ENCODE assay signal across 10 cellular contexts in genomic region chr17:40094874-40095273, GRCh38. TPM values are rescaled to one million over a fixed set of nuclear protein-coding genes. Genes with fewer than 3 reads are reported as not detected.
A peak's percentile ranks its signal among the peaks of the same experiment; 100 is the strongest.
DNase-seq lines count a peak whose midpoint lies in the region; ATAC-seq and TF ChIP-seq lines count a peak whose summit lies in the region.
"Had no signal": no experiment of that assay in that cellular context is flagged by ENCODE, and none has a peak within 500 bp of the region (broad histone marks: within the 10 kb centered on the region; RNA-seq: fewer than 3 reads in every experiment).

No MANE protein-coding gene starts in this region.

- H3K4me3 ChIP-seq in coronary artery (peak overlapping the region; percentile 83), urinary bladder (ENCODE audit: low read depth, low read length) (no peak overlapping the region), left lung (no peak overlapping the region)

- WGBS in urinary bladder = 82% methylated on average over 14 of the region's 14 CpGs

- ATAC-seq in Right ventricle myocardium superior (ENCODE audit: poor library complexity) = no peak
- ATAC-seq in left cardiac atrium = no peak
- no peak for ATAC-seq in left lung

- TF ChIP-seq CTCF in coronary artery (IDR thresholded peaks at IDR 0.05) (no peak), neural crest cell (conservative IDR thresholded peaks at IDR 0.05) (no peak), left lung (IDR thresholded peaks at IDR 0.05) (no peak)

- no peaks in the 10 kb centered on the region for H3K9me3 ChIP-seq in left lung

- no peaks in the 10 kb centered on the region for H3K36me3 ChIP-seq in urinary bladder (ENCODE audit: insufficient read depth)
- peaks cover 0 to 43% of the 10 kb centered on the region in 2 donors for H3K36me3 ChIP-seq in left lung

- H3K4me1 ChIP-seq in urinary bladder (ENCODE audit: insufficient read depth) (no peaks in the 10 kb centered on the region), left lung (peaks cover 24 to 77% of the 10 kb centered on the region in 2 donors)

- peak overlapping the region; percentile 89 to 96 for H3K27ac ChIP-seq in coronary artery
- H3K27ac ChIP-seq in urinary bladder (ENCODE audit: low read depth) = peak overlapping the region; percentile 12
- peak overlapping the region in 1 of 2 donors; percentile 85 for H3K27ac ChIP-seq in left lung

- H3K27ac Mint-ChIP-seq in neural crest cell (ENCODE audit: unreplicated experiment) = no peak overlapping the region

- H3K27me3 Mint-ChIP-seq in neural crest cell (ENCODE audit: low read depth) = peaks cover 6% of the 10 kb centered on the region

- intact Hi-C loops in Right ventricle myocardium superior (cut with DNase I) = no loop called here
- intact Hi-C loops in left cardiac atrium (cut with DNase I) = no loop called here
- intact Hi-C loops in left lung (cut with DNase I) = no loop called here

- peaks cover 2% of the 10 kb centered on the region for H3K36me3 Mint-ChIP-seq in neural crest cell (ENCODE audit: low read depth)

- H3K27me3 ChIP-seq in left lung = no peaks in the 10 kb centered on the region

- H3K4me3 Mint-ChIP-seq in neural crest cell = peak overlapping the region; percentile 38

- H3K9me3 Mint-ChIP-seq in neural crest cell = no peaks in the 10 kb centered on the region

- DNase-seq in Right ventricle myocardium superior (peak; percentile 44), left cardiac atrium (no peak), coronary artery (ENCODE audit: low spot score) (peak; percentile 74), neural crest cell (ENCODE audit: low read depth, low spot score) (no peak), left lung (no peak), DMS53 (lab: John Stamatoyannopoulos, UW) (no peak), NCI-H526 (lab: John Stamatoyannopoulos, UW) (no peak)
- DNase-seq: activated CD8-positive, alpha-beta memory T cell treated with anti-CD3 and anti-CD28 coated beads, Interleukin-2, amount 50 U/mL, for 48 hours; stimulated activated CD4-positive, alpha-beta T cell treated with anti-CD3 and anti-CD28 coated beads, Interleukin-4, amount 100 ng/mL, for 24 hours had no signal

- H3K4me1 Mint-ChIP-seq in neural crest cell = peaks cover 14% of the 10 kb centered on the region

RNA-seq across cellular contexts. Expression of gene NR1D1, which starts 5.5 kb away (rescaled TPM):
- 21.1 TPM for total RNA-seq in Right ventricle myocardium superior
- total RNA-seq in left cardiac atrium = 10 to 100 TPM; 17.1 to 19.5 TPM
- total RNA-seq in neural crest cell = 2.5 and 2.8 TPM in 2 replicates
- total RNA-seq in urinary bladder = 2.0 TPM
- 18.1 TPM for polyA plus RNA-seq in urinary bladder
- 10 to 100 TPM in 1 of 2 donors, 1 to 10 TPM in 1; 6.5 to 11.4 TPM for total RNA-seq in left lung

RNA-seq across cellular contexts. Expression of gene MSL1, which starts 26.9 kb away (rescaled TPM):
- total RNA-seq in Right ventricle myocardium superior = 46.8 TPM
- total RNA-seq in left cardiac atrium = 10 to 100 TPM; 54.0 to 57.8 TPM
- total RNA-seq in neural crest cell = 147 and 153 TPM in 2 replicates
- 81.3 TPM for total RNA-seq in urinary bladder
- 70.9 TPM for polyA plus RNA-seq in urinary bladder
- 100 to 1,000 TPM in 1 of 2 donors, 10 to 100 TPM in 1; 84.1 to 112 TPM for total RNA-seq in left lung

RNA-seq across cellular contexts. Expression of gene THRA, which starts 32.1 kb away (rescaled TPM):
- total RNA-seq in Right ventricle myocardium superior (80.0 TPM), left cardiac atrium (10 to 100 TPM; 54.4 to 77.9 TPM), neural crest cell (15.0 and 15.3 TPM in 2 replicates), urinary bladder (35.5 TPM), left lung (10 to 100 TPM; 37.9 to 45.2 TPM)
- polyA plus RNA-seq in urinary bladder = 76.3 TPM

RNA-seq across cellular contexts. Expression of gene MED24, which starts 40.7 kb away (rescaled TPM):
- total RNA-seq in Right ventricle myocardium superior (54.0 TPM), left cardiac atrium (10 to 100 TPM; 44.0 to 56.4 TPM), neural crest cell (147 and 154 TPM in 2 replicates), urinary bladder (45.8 TPM), left lung (10 to 100 TPM; 72.0 to 75.2 TPM)
- 52.4 TPM for polyA plus RNA-seq in urinary bladder

RNA-seq across cellular contexts. Expression of gene CASC3, which starts 45.5 kb away (rescaled TPM):
- 45.9 TPM for total RNA-seq in Right ventricle myocardium superior
- total RNA-seq in left cardiac atrium = 10 to 100 TPM; 49.6 to 53.1 TPM
- 130 and 138 TPM in 2 replicates for total RNA-seq in neural crest cell
- total RNA-seq in urinary bladder = 45.4 TPM
- 64.2 TPM for polyA plus RNA-seq in urinary bladder
- total RNA-seq in left lung = 10 to 100 TPM; 63.4 to 98.8 TPM

Comparison
In these comparisons a context has a peak if more than half of its experiments do, and no peak if none do; other contexts are left out.
1. DNase-seq: peak in Right ventricle myocardium superior (single experiment) and coronary artery (single experiment); none in left cardiac atrium (single experiment), neural crest cell (single experiment), left lung (0 of 2), DMS53 (single experiment) and NCI-H526 (0 of 2).